In genomic region chr22:24498826-24499225, GRCh38 we compare ENCODE assay signal across 20 cellular contexts. TPM values are rescaled to one million over a fixed set of nuclear protein-coding genes. Genes with fewer than 3 reads are reported as not detected.
DNase-seq lines count a peak whose midpoint lies in the region; TF ChIP-seq lines count a peak whose summit lies in the region.
"Had no signal": no experiment of that assay in that cellular context is flagged by ENCODE, and none has a peak within 500 bp of the region (broad histone marks: within the 10 kb centered on the region; RNA-seq: fewer than 3 reads in every experiment).

No MANE protein-coding gene starts in this region.

- peaks cover 52% of the 10 kb centered on the region for H3K4me1 Mint-ChIP-seq in neural progenitor cell

- H3K4me3 Mint-ChIP-seq in neural progenitor cell, result peak overlapping the region; percentile 30
- H3K4me3 Mint-ChIP-seq: HFFc6 had no signal

- H3K9me3 ChIP-seq in BLaER1 treated with 17β-estradiol and CSF1 and Interleukin-3, amounts not matched to agents 10 nM and 100 nM (replicated peaks in 1 of 11), result peaks cover 0 to 14% (median 9%) of the 10 kb centered on the region in 11 experiments; a peak in 9 of 22 replicates
- H3K9me3 ChIP-seq in WERI-Rb-1 (ENCODE audit: severe bottlenecking) (no peaks in the 10 kb centered on the region), neural progenitor cell (ENCODE audit: low read depth) (no peaks in the 10 kb centered on the region)

- H3K79me2 ChIP-seq in neural progenitor cell (ENCODE audit: low read depth), result no peaks in the 10 kb centered on the region

- H3K36me3 Mint-ChIP-seq in neural progenitor cell, result no peaks in the 10 kb centered on the region

- H3K27me3 Mint-ChIP-seq in neural progenitor cell (ENCODE audit: insufficient read depth, low read depth), result peaks cover 26% of the 10 kb centered on the region

- peaks cover 19% of the 10 kb centered on the region for H3F3A ChIP-seq in neural progenitor cell (ENCODE audit: low read depth)

- no peak overlapping the region for H2AFZ ChIP-seq in neural progenitor cell (replicated peaks)

- peak overlapping the region in 9 of 11 experiments; percentile 27 to 76 (median 69); a peak in 16 of 22 replicates for H3K27ac ChIP-seq in BLaER1 treated with 17β-estradiol and CSF1 and Interleukin-3, amounts not matched to agents 10 nM and 100 nM
- H3K27ac ChIP-seq in WERI-Rb-1, result no peak overlapping the region
- no peak overlapping the region for H3K27ac ChIP-seq in neural progenitor cell

- peak overlapping the region in 9 of 11 experiments; percentile 35 to 72 (median 56); a peak in 15 of 22 replicates for H3K4me2 ChIP-seq in BLaER1 treated with 17β-estradiol and CSF1 and Interleukin-3, amounts not matched to agents 10 nM and 100 nM
- H3K4me2 ChIP-seq in neural progenitor cell, result no peak overlapping the region

- DNase-seq in WERI-Rb-1 (peak; percentile 88), head of caudate nucleus (peak; percentile 26 to 91 (median 68)), neural progenitor cell (ENCODE audit: low spot score) (no peak), DMS153 (lab: John Stamatoyannopoulos, UW) (no peak), OCI-M2 (lab: John Stamatoyannopoulos, UW; ENCODE audit: unreplicated experiment) (no peak)
- DNase-seq in stimulated activated CD4-positive, alpha-beta T cell treated with anti-CD3 and anti-CD28 coated beads, Interleukin-4, amount 100 ng/mL, for 24 hours, result no peak
- DNase-seq in stimulated activated naive CD4-positive, alpha-beta T cell treated with Interleukin-2 at 50 U/mL for 16 hours (lab: John Stamatoyannopoulos, UW), result no peak
- DNase-seq: DMS79, H7, HFFc6, KG1, NCI-H1105, NCI-H146, NCI-H2029, NCI-H226, NCI-H524 treated with DMSO at 0.1 percent for 48 hours, OCI-M1, Right ventricle myocardium superior had no signal

- peaks cover 46 to 70% (median 60%) of the 10 kb centered on the region in 10 experiments for H3K4me1 ChIP-seq in BLaER1 treated with 17β-estradiol and CSF1 and Interleukin-3, amounts not matched to agents 10 nM and 100 nM
- peaks cover 29% of the 10 kb centered on the region for H3K4me1 ChIP-seq in neural progenitor cell

- intact Hi-C loops in head of caudate nucleus (cut with DNase I), result no loop called here

- H3K9me3 Mint-ChIP-seq in neural progenitor cell, result peaks cover 3% of the 10 kb centered on the region
- H3K9me3 Mint-ChIP-seq: HFFc6 had no signal

- H3K36me3 ChIP-seq in BLaER1 treated with 17β-estradiol and CSF1 and Interleukin-3, amounts not matched to agents 10 nM and 100 nM, result no peaks in the 10 kb centered on the region
- H3K36me3 ChIP-seq in WERI-Rb-1, result no peaks in the 10 kb centered on the region
- H3K36me3 ChIP-seq in neural progenitor cell, result no peaks in the 10 kb centered on the region

- peak; percentile 40 for TF ChIP-seq CTCF in WERI-Rb-1 (IDR thresholded peaks at IDR 0.05; ENCODE audit: low read depth, low read length)
- no peak for TF ChIP-seq CTCF in neural progenitor cell (IDR thresholded peaks at IDR 0.05)

- peak overlapping the region in 4 of 11 experiments; percentile 33 to 53 (median 47); a peak in 4 of 22 replicates for H3K9ac ChIP-seq in BLaER1 treated with 17β-estradiol and CSF1 and Interleukin-3, amounts not matched to agents 10 nM and 100 nM
- H3K9ac ChIP-seq in neural progenitor cell, result no peak overlapping the region

- H3K4me3 ChIP-seq in BLaER1 treated with 17β-estradiol and CSF1 and Interleukin-3, amounts not matched to agents 10 nM and 100 nM, result no peak overlapping the region
- no peak overlapping the region for H3K4me3 ChIP-seq in WERI-Rb-1 (ENCODE audit: low read depth, low read length)
- no peak overlapping the region for H3K4me3 ChIP-seq in neural progenitor cell

- H3K27me3 ChIP-seq in BLaER1 treated with 17β-estradiol and CSF1 and Interleukin-3, amounts not matched to agents 10 nM and 100 nM, result no peaks in the 10 kb centered on the region
- no peaks in the 10 kb centered on the region for H3K27me3 ChIP-seq in WERI-Rb-1 (ENCODE audit: insufficient read depth, low read depth, severe bottlenecking)
- H3K27me3 ChIP-seq in neural progenitor cell, result peaks cover 91% of the 10 kb centered on the region

- H4K20me1 ChIP-seq in BLaER1 treated with 17β-estradiol and CSF1 and Interleukin-3, amounts not matched to agents 10 nM and 100 nM, result no peaks in the 10 kb centered on the region
- H4K20me1 ChIP-seq in neural progenitor cell (ENCODE audit: low read depth), result peaks cover 15% of the 10 kb centered on the region

- H3K27ac Mint-ChIP-seq in neural progenitor cell, result no peak overlapping the region
- H3K27ac Mint-ChIP-seq: HFFc6 had no signal

RNA-seq across cellular contexts. Expression of gene UPB1, which starts 3.7 kb away (rescaled TPM):
- total RNA-seq in neural progenitor cell (ENCODE audit: low replicate concordance), result 0.12 and 0.17 TPM in 2 replicates
- total RNA-seq: H7, HT-29 had no signal

RNA-seq across cellular contexts. Expression of gene GUCD1, which starts 56.1 kb away (rescaled TPM):
- total RNA-seq in neural progenitor cell (ENCODE audit: low replicate concordance), result 31.0 and 62.3 TPM in 2 replicates

RNA-seq across cellular contexts. Expression of gene SNRPD3, which starts 57.0 kb away (rescaled TPM):
- total RNA-seq in neural progenitor cell (ENCODE audit: low replicate concordance), result 195 and 302 TPM in 2 replicates

Comparison
In these comparisons a context has a peak if more than half of its experiments do, and no peak if none do; other contexts are left out.
1. H3K27ac ChIP-seq: peak in BLaER1 treated with 17β-estradiol and CSF1 and Interleukin-3, amounts not matched to agents 10 nM and 100 nM (9 of 11); none in WERI-Rb-1 (single experiment) and neural progenitor cell (single experiment).
2. DNase-seq: peak in WERI-Rb-1 (single experiment) and head of caudate nucleus (42 of 42); none in neural progenitor cell (single experiment), stimulated activated CD4-positive, alpha-beta T cell treated with anti-CD3 and anti-CD28 coated beads, Interleukin-4, amount 100 ng/mL, for 24 hours (single experiment), DMS153 (single experiment), stimulated activated naive CD4-positive, alpha-beta T cell treated with Interleukin-2 at 50 U/mL for 16 hours (single experiment) and OCI-M2 (single experiment).